In genomic region chr16:73062640-73063283, GRCh38 we compare ENCODE assay signal across 11 cellular contexts. TPM values are rescaled to one million over a fixed set of nuclear protein-coding genes. Genes with fewer than 3 reads are reported as not detected.
DNase-seq lines count a peak whose midpoint lies in the region; ATAC-seq and TF ChIP-seq lines count a peak whose summit lies in the region.
"Had no signal": no experiment of that assay in that cellular context is flagged by ENCODE, and none has a peak within 500 bp of the region (broad histone marks: within the 10 kb centered on the region; RNA-seq: fewer than 3 reads in every experiment).

No MANE protein-coding gene starts in this region.

- H3K9me3 ChIP-seq in endodermal cell (ENCODE audit: control insufficient read depth, low read length), result no peaks in the 10 kb centered on the region
- no peaks in the 10 kb centered on the region for H3K9me3 ChIP-seq in upper lobe of right lung

- ATAC-seq in Right ventricle myocardium superior (ENCODE audit: poor library complexity), result no peak
- ATAC-seq in upper lobe of right lung, result no peak

- H3K27ac ChIP-seq in endodermal cell (ENCODE audit: low read depth, low read length), result no peak overlapping the region
- H3K27ac ChIP-seq in upper lobe of right lung, result peak overlapping the region; percentile 67
- H3K27ac ChIP-seq: WERI-Rb-1 had no signal

- H3K27ac Mint-ChIP-seq in endodermal cell (no peak overlapping the region), nephron (peak overlapping the region; percentile 37 to 68 (median 63))
- H3K27ac Mint-ChIP-seq: activated T-helper 1 cell treated with anti-CD3 and anti-CD28 coated beads, Interleukin-12 subunit alpha, Interleukin-12 subunit beta, Interleukin-2, Interleukin-4 antibody, amounts not matched to agents 30 ng/mL and 10 ng/mL and 1 ng/mL, durations not matched to agents 14 hours and 24 hours and 36 hours had no signal

- H3K4me3 ChIP-seq in endodermal cell (ENCODE audit: low read length), result peak overlapping the region; percentile 28
- H3K4me3 ChIP-seq in upper lobe of right lung, result peak overlapping the region; percentile 19

- H3K36me3 ChIP-seq in endodermal cell (ENCODE audit: control insufficient read depth, insufficient read depth, low read length), result no peaks in the 10 kb centered on the region
- H3K36me3 ChIP-seq in upper lobe of right lung, result no peaks in the 10 kb centered on the region
- H3K36me3 ChIP-seq: WERI-Rb-1 had no signal

- no peaks in the 10 kb centered on the region for H3K9me3 Mint-ChIP-seq in endodermal cell
- no peaks in the 10 kb centered on the region for H3K9me3 Mint-ChIP-seq in nephron
- H3K9me3 Mint-ChIP-seq: activated T-helper 1 cell treated with anti-CD3 and anti-CD28 coated beads, Interleukin-12 subunit alpha, Interleukin-12 subunit beta, Interleukin-2, Interleukin-4 antibody, amounts not matched to agents 30 ng/mL and 10 ng/mL and 1 ng/mL, durations not matched to agents 14 hours and 24 hours and 36 hours had no signal

- intact Hi-C loops in Right ventricle myocardium superior (cut with DNase I), result no loop called here
- intact Hi-C loops in cardiac septum (cut with DNase I), result no loop called here
- intact Hi-C loops in upper lobe of right lung (cut with DNase I), result loop anchor here (10.0 kb wide), 1 partner anchor 112 kb away; no protein-coding TSS in a partner anchor

- WGBS in endodermal cell (ENCODE audit: insufficient coverage in 1 of 2, insufficient read length in 1 of 2), 2 experiments, result 1% methylated on average over 28 to 38 of the region's 38 CpGs

- H3K9ac ChIP-seq in endodermal cell (ENCODE audit: extremely low read depth, low read length, poor library complexity, severe bottlenecking), result no peak overlapping the region

- peaks cover 89% of the 10 kb centered on the region for H3K27me3 ChIP-seq in endodermal cell (ENCODE audit: control insufficient read depth, insufficient read depth, low read length, poor library complexity, severe bottlenecking)
- H3K27me3 ChIP-seq in upper lobe of right lung, result peaks cover 44% of the 10 kb centered on the region

- no peaks in the 10 kb centered on the region for H3K4me1 ChIP-seq in endodermal cell (ENCODE audit: control insufficient read depth, insufficient read depth, low read length)
- peaks cover 29% of the 10 kb centered on the region for H3K4me1 ChIP-seq in upper lobe of right lung

- H3K27me3 Mint-ChIP-seq in endodermal cell (ENCODE audit: insufficient read depth) (peaks cover 91% of the 10 kb centered on the region), nephron (ENCODE audit: low read depth) (peaks cover 87% of the 10 kb centered on the region)

- no peak overlapping the region for H3K4me3 Mint-ChIP-seq in endodermal cell
- H3K4me3 Mint-ChIP-seq in nephron, result peak overlapping the region; percentile 71 to 74 (median 71)
- H3K4me3 Mint-ChIP-seq: activated T-helper 1 cell treated with anti-CD3 and anti-CD28 coated beads, Interleukin-12 subunit alpha, Interleukin-12 subunit beta, Interleukin-2, Interleukin-4 antibody, amounts not matched to agents 30 ng/mL and 10 ng/mL and 1 ng/mL, durations not matched to agents 14 hours and 24 hours and 36 hours had no signal

- H3K4me1 Mint-ChIP-seq in endodermal cell (peaks cover 22% of the 10 kb centered on the region), nephron (peaks cover 67% of the 10 kb centered on the region)

- peak; percentile 44 for DNase-seq in Right ventricle myocardium superior
- DNase-seq in cardiac septum (ENCODE audit: low spot score), result no peak
- DNase-seq in endodermal cell, result peak; percentile 88
- no peak for DNase-seq in upper lobe of right lung
- DNase-seq in NCI-H2171 (lab: John Stamatoyannopoulos, UW), result no peak
- no peak for DNase-seq in amygdala (lab: John Stamatoyannopoulos, UW)
- no peak for DNase-seq in NCI-H2196 treated with DMSO at 0.1 percent for 48 hours (lab: John Stamatoyannopoulos, UW; ENCODE audit: unreplicated experiment)
- DNase-seq: NCI-H1105 treated with DMSO at 0.1 percent for 48 hours, WERI-Rb-1 had no signal

- H3K36me3 Mint-ChIP-seq in endodermal cell (ENCODE audit: low read depth), result no peaks in the 10 kb centered on the region
- H3K36me3 Mint-ChIP-seq in nephron (ENCODE audit: low read depth), result no peaks in the 10 kb centered on the region

- TF ChIP-seq CTCF in endodermal cell (conservative IDR thresholded peaks at IDR 0.05) (no peak), nephron (IDR thresholded peaks at IDR 0.05; ENCODE audit: unreplicated experiment in 3 of 3) (no peak), upper lobe of right lung (IDR thresholded peaks at IDR 0.05) (no peak)

RNA-seq across cellular contexts. Expression of gene ZFHX3, which starts 14.8 kb away (rescaled TPM):
- total RNA-seq in Right ventricle myocardium superior (8.3 TPM), cardiac septum (15.7 TPM), endodermal cell (1 to 10 TPM in 1 of 2 donors, under 1 TPM in 1; 0.79 to 2.2 TPM), upper lobe of right lung (29.0 TPM)
- polyA plus RNA-seq in endodermal cell (2013, experiment 1 of 2), result 9.3 TPM
- 10.4 TPM for polyA plus RNA-seq in endodermal cell (2013, experiment 2 of 2)

Comparison
In these comparisons a context has a peak if more than half of its experiments do, and no peak if none do; other contexts are left out.
1. DNase-seq: peak in Right ventricle myocardium superior (single experiment) and endodermal cell (single experiment); none in cardiac septum (single experiment), upper lobe of right lung (single experiment), NCI-H2171 (single experiment), amygdala (0 of 56) and NCI-H2196 treated with DMSO at 0.1 percent for 48 hours (single experiment).